ENCODE assay signal across 8 cellular contexts in genomic region chr13:24995225-24995804, GRCh38.
A peak's percentile ranks its signal among the peaks of the same experiment; 100 is the strongest.
DNase-seq lines count a peak whose midpoint lies in the region; ATAC-seq and TF ChIP-seq lines count a peak whose summit lies in the region.

No MANE protein-coding gene starts in this region.

- H3K79me2 ChIP-seq in PC-9 (ENCODE audit: low read depth) (no peaks in the 10 kb centered on the region), parathyroid adenoma (no peaks in the 10 kb centered on the region)

- no peaks in the 10 kb centered on the region for H3F3A ChIP-seq in PC-9 (ENCODE audit: insufficient read depth, low read depth)

- no peak overlapping the region for H3K4me3 Mint-ChIP-seq in activated T-helper 1 cell treated with anti-CD3 and anti-CD28 coated beads, Interleukin-12 subunit alpha, Interleukin-12 subunit beta, Interleukin-2, Interleukin-4 antibody, amounts not matched to agents 30 ng/mL and 10 ng/mL and 1 ng/mL, durations not matched to agents 14 hours and 24 hours and 36 hours

- H3K4me1 Mint-ChIP-seq in activated T-helper 1 cell treated with anti-CD3 and anti-CD28 coated beads, Interleukin-12 subunit alpha, Interleukin-12 subunit beta, Interleukin-2, Interleukin-4 antibody, amounts not matched to agents 30 ng/mL and 10 ng/mL and 1 ng/mL, durations not matched to agents 14 hours and 24 hours and 36 hours (ENCODE audit: low read depth): peaks cover 4% of the 10 kb centered on the region

- H3K27me3 ChIP-seq in MG63 (peaks cover 6% of the 10 kb centered on the region), PC-9 (ENCODE audit: insufficient read depth, low read depth) (peaks cover 9% of the 10 kb centered on the region; the same call in 1 of the 2 replicates), foreskin keratinocyte (peaks cover 22% of the 10 kb centered on the region), parathyroid adenoma (ENCODE audit: control insufficient read depth, insufficient read depth, low read length) (no peaks in the 10 kb centered on the region)

- peak; percentile 68 for ATAC-seq in GM18907 (IDR thresholded peaks at IDR 0.05; ENCODE audit: unreplicated experiment)
- peak; percentile 90 for ATAC-seq in foreskin keratinocyte
- ATAC-seq in HG03280 (IDR thresholded peaks at IDR 0.05; ENCODE audit: unreplicated experiment): no peak

- no peaks in the 10 kb centered on the region for H4K20me1 ChIP-seq in PC-9 (ENCODE audit: insufficient read depth)

- peak; percentile 86 for DNase-seq in AG10803 (ENCODE audit: low read depth)
- peak; percentile 59 for DNase-seq in MG63
- peak; percentile 29 to 64 for DNase-seq in PC-9
- peak; percentile 42 for DNase-seq in activated T-helper 1 cell treated with anti-CD3 and anti-CD28 coated beads, Interleukin-12 subunit alpha, Interleukin-12 subunit beta, Interleukin-2, Interleukin-4 antibody, amounts not matched to agents 30 ng/mL and 10 ng/mL and 1 ng/mL, durations not matched to agents 14 hours and 24 hours and 36 hours (ENCODE audit: low spot score)
- peak in 1 of 2 donors; percentile 70 for DNase-seq in foreskin keratinocyte

- POLR2A ChIA-PET in PC-9 (lab: Charles Lee; ENCODE audit: unreplicated experiment): interaction anchor here (0.5 kb wide), 1 partner anchor 578 kb away, joined by 3 read pairs; no protein-coding TSS in a partner anchor

- no TSS peak for BruUV-seq in PC-9 (replicated peaks; lab: Mats Ljungman, UMichigan)

- H3K27ac ChIP-seq in PC-9: no peak overlapping the region
- H3K27ac ChIP-seq in foreskin keratinocyte: no peak overlapping the region
- H3K27ac ChIP-seq in parathyroid adenoma: no peak overlapping the region

- H3K27ac Mint-ChIP-seq in activated T-helper 1 cell treated with anti-CD3 and anti-CD28 coated beads, Interleukin-12 subunit alpha, Interleukin-12 subunit beta, Interleukin-2, Interleukin-4 antibody, amounts not matched to agents 30 ng/mL and 10 ng/mL and 1 ng/mL, durations not matched to agents 14 hours and 24 hours and 36 hours: no peak overlapping the region

- TF ChIP-seq CTCF in AG10803 (conservative IDR thresholded peaks at IDR 0.05; ENCODE audit: low read length) (peak; percentile 87), PC-9 (conservative IDR thresholded peaks at IDR 0.05) (peak; percentile 86), foreskin keratinocyte (conservative IDR thresholded peaks at IDR 0.05) (peak; percentile 91), parathyroid adenoma (IDR thresholded peaks at IDR 0.05) (peak; percentile 49)

- no peak overlapping the region for H3K9ac ChIP-seq in parathyroid adenoma

- H3K4me1 ChIP-seq in PC-9 (replicated peaks; ENCODE audit: insufficient read depth): no peaks in the 10 kb centered on the region
- H3K4me1 ChIP-seq in foreskin keratinocyte: no peaks in the 10 kb centered on the region
- no peaks in the 10 kb centered on the region for H3K4me1 ChIP-seq in parathyroid adenoma

- H3K9me2 ChIP-seq in PC-9 (ENCODE audit: insufficient read depth): no peaks in the 10 kb centered on the region

- no peaks in the 10 kb centered on the region for H3K36me3 Mint-ChIP-seq in activated T-helper 1 cell treated with anti-CD3 and anti-CD28 coated beads, Interleukin-12 subunit alpha, Interleukin-12 subunit beta, Interleukin-2, Interleukin-4 antibody, amounts not matched to agents 30 ng/mL and 10 ng/mL and 1 ng/mL, durations not matched to agents 14 hours and 24 hours and 36 hours (ENCODE audit: low read depth)

- H3K9me3 Mint-ChIP-seq in activated T-helper 1 cell treated with anti-CD3 and anti-CD28 coated beads, Interleukin-12 subunit alpha, Interleukin-12 subunit beta, Interleukin-2, Interleukin-4 antibody, amounts not matched to agents 30 ng/mL and 10 ng/mL and 1 ng/mL, durations not matched to agents 14 hours and 24 hours and 36 hours: no peaks in the 10 kb centered on the region

- CTCF ChIA-PET in PC-9 (lab: Charles Lee): interaction anchor here (0.6 to 0.9 kb wide), 4 partner anchors 79 to 1175 kb away, joined by 3 read pairs; no protein-coding TSS in a partner anchor

- H3K36me3 ChIP-seq in MG63: no peaks in the 10 kb centered on the region
- no peaks in the 10 kb centered on the region for H3K36me3 ChIP-seq in PC-9 (ENCODE audit: low read depth)
- no peaks in the 10 kb centered on the region for H3K36me3 ChIP-seq in parathyroid adenoma (ENCODE audit: control insufficient read depth, insufficient read depth, low read length)

- peak overlapping the region; percentile 34; the same call in 1 of the 2 replicates for H3K4me2 ChIP-seq in PC-9
- no peak overlapping the region for H3K4me2 ChIP-seq in parathyroid adenoma (ENCODE audit: low read length)

- no peak overlapping the region for H2AFZ ChIP-seq in PC-9
- H2AFZ ChIP-seq in parathyroid adenoma: no peak overlapping the region

- H3K9me3 ChIP-seq in MG63 (no peaks in the 10 kb centered on the region), PC-9 (ENCODE audit: insufficient read depth, low read depth) (no peaks in the 10 kb centered on the region), parathyroid adenoma (ENCODE audit: control insufficient read depth, low read length) (no peaks in the 10 kb centered on the region)

- peaks cover 20% of the 10 kb centered on the region for H3K27me3 Mint-ChIP-seq in activated T-helper 1 cell treated with anti-CD3 and anti-CD28 coated beads, Interleukin-12 subunit alpha, Interleukin-12 subunit beta, Interleukin-2, Interleukin-4 antibody, amounts not matched to agents 30 ng/mL and 10 ng/mL and 1 ng/mL, durations not matched to agents 14 hours and 24 hours and 36 hours (ENCODE audit: insufficient read depth)

- intact Hi-C loops in PC-9 (cut with micrococcal nuclease; ENCODE audit: unreplicated experiment): no loop called here
- intact Hi-C loops in activated T-helper 1 cell treated with anti-CD3 and anti-CD28 coated beads, Interleukin-12 subunit alpha, Interleukin-12 subunit beta, Interleukin-2, Interleukin-4 antibody, amounts not matched to agents 30 ng/mL and 10 ng/mL and 1 ng/mL, durations not matched to agents 14 hours and 24 hours and 36 hours (cut with micrococcal nuclease): loop anchor here (1.0 kb wide), 3 partner anchors 42 to 380 kb away; no protein-coding TSS in a partner anchor

- H3K4me3 ChIP-seq in AG10803 (ENCODE audit: low read length): no peak overlapping the region
- no peak overlapping the region for H3K4me3 ChIP-seq in MG63
- no peak overlapping the region for H3K4me3 ChIP-seq in PC-9
- no peak overlapping the region for H3K4me3 ChIP-seq in parathyroid adenoma (ENCODE audit: low read depth, low read length)
